Comparison of ENCODE assay signal across 7 cellular contexts in the genomic region with DNA sequence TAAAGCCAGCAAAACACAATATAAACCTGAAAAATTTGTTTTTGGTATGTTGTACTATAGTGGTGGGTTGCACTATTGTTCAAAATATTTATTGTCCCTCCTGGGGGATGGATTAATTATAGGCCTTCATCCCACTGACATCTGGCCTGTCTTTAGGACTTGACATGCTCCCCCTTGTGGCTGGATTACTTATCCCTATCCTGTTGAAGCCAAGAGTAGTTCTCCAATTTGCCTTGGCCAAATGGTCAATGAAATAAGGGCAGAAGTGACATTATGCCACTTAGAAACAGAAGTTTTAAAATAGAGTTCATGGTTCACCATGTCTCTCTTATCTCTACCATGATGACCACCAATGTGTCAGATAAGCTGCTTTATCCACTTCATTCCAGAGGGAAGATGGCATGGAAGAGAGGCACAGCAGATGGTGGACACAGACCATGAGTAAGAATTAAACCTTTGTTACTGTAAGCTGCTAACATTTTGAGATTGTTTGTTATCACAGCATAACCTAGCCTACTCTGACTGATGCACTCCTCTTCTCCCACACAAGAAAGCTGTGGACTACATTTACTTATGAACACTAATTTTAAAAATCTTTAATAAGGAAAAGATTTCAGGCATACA. TPM values are rescaled to one million over a fixed set of nuclear protein-coding genes. Genes with fewer than 3 reads are reported as not detected.
A peak's percentile ranks its signal among the peaks of the same experiment; 100 is the strongest.
DNase-seq lines count a peak whose midpoint lies in the region; ATAC-seq and TF ChIP-seq lines count a peak whose summit lies in the region.

No MANE protein-coding gene starts in this region.

- no peaks in the 10 kb centered on the region for H4K20me1 ChIP-seq in SU-DHL-6 (ENCODE audit: low read depth, low read length)

- peak; percentile 49 for TF ChIP-seq CTCF in SU-DHL-6 (IDR thresholded peaks at IDR 0.05; ENCODE audit: insufficient read depth, low read length, poor library complexity, severe bottlenecking)

- no peaks in the 10 kb centered on the region for H3F3A ChIP-seq in SU-DHL-6 (ENCODE audit: insufficient read depth)

- no peak overlapping the region for H3K4me3 ChIP-seq in SU-DHL-6 (ENCODE audit: insufficient read depth, low read length, poor library complexity, severe bottlenecking)
- H3K4me3 ChIP-seq in MG63 = no peak overlapping the region

- no peaks in the 10 kb centered on the region for H3K36me3 ChIP-seq in SU-DHL-6 (ENCODE audit: low read length)
- no peaks in the 10 kb centered on the region for H3K36me3 ChIP-seq in MG63

- no peak for ATAC-seq in HG02938 (IDR thresholded peaks at IDR 0.05; ENCODE audit: unreplicated experiment)

- DNase-seq in EH (ENCODE audit: low read depth) (peak; percentile 38), HT1080 (ENCODE audit: low read depth) (peak; percentile 37), iPS-NIHi11 (ENCODE audit: low spot score) (peak; percentile 41), MG63 (no peak)
- no peak for DNase-seq in effector CD8-positive, alpha-beta T cell (lab: John Stamatoyannopoulos, UW)

- H2AFZ ChIP-seq in SU-DHL-6 (ENCODE audit: low read depth, low read length, severe bottlenecking) = no peak overlapping the region

- H3K9me3 ChIP-seq in SU-DHL-6 (ENCODE audit: insufficient read depth, low read length) (no peaks in the 10 kb centered on the region), MG63 (peaks cover 6% of the 10 kb centered on the region)

- H3K27me3 ChIP-seq in SU-DHL-6 (ENCODE audit: low read length) = no peaks in the 10 kb centered on the region
- no peaks in the 10 kb centered on the region for H3K27me3 ChIP-seq in MG63

- no peak overlapping the region for H3K4me2 ChIP-seq in SU-DHL-6 (ENCODE audit: low read depth, low read length, poor library complexity, severe bottlenecking)

- H3K79me2 ChIP-seq in SU-DHL-6 (ENCODE audit: insufficient read depth, low read length) = no peaks in the 10 kb centered on the region

- H3K9me2 ChIP-seq in SU-DHL-6 (replicated peaks; ENCODE audit: insufficient read depth, low read length) = no peaks in the 10 kb centered on the region

- H3K27ac ChIP-seq in SU-DHL-6 (ENCODE audit: low read depth, low read length) = no peak overlapping the region

- H3K9ac ChIP-seq in SU-DHL-6 (ENCODE audit: low read length) = no peak overlapping the region

RNA-seq across cellular contexts. Expression of gene ARHGEF28, which starts 29.2 kb away (rescaled TPM):
- total RNA-seq in HT1080 (2014; rRNA removed; shearing (Covaris generic)) = 12.9 and 13.9 TPM in 2 replicates
- polyA plus RNA-seq in HT1080 (2015; cell fraction: cytosol; rRNA removed) = 11.2 and 13.8 TPM in 2 replicates
- polyA plus RNA-seq in HT1080 (2015; cell fraction: nucleus; rRNA removed) = 36.2 and 36.6 TPM in 2 replicates
- 7.6 and 8.0 TPM in 2 replicates for total RNA-seq in MG63 (2014; rRNA removed; shearing (Covaris generic); ENCODE audit: low replicate concordance)

RNA-seq across cellular contexts. Expression of gene UTP15, which starts 31.3 kb away (rescaled TPM):
- total RNA-seq in HT1080 (2014; rRNA removed; shearing (Covaris generic)) = 24.5 and 25.0 TPM in 2 replicates
- polyA plus RNA-seq in HT1080 (2015; cell fraction: cytosol; rRNA removed) = 13.0 and 14.9 TPM in 2 replicates
- 47.9 and 51.6 TPM in 2 replicates for polyA plus RNA-seq in HT1080 (2015; cell fraction: nucleus; rRNA removed)
- 13.1 and 21.2 TPM in 2 replicates for total RNA-seq in MG63 (2014; rRNA removed; shearing (Covaris generic); ENCODE audit: low replicate concordance)

RNA-seq across cellular contexts. Expression of gene ANKRA2, which starts 31.4 kb away (rescaled TPM):
- total RNA-seq in HT1080 (2014; rRNA removed; shearing (Covaris generic)) = 11.7 and 16.0 TPM in 2 replicates
- 16.6 and 18.5 TPM in 2 replicates for polyA plus RNA-seq in HT1080 (2015; cell fraction: cytosol; rRNA removed)
- polyA plus RNA-seq in HT1080 (2015; cell fraction: nucleus; rRNA removed) = 66.0 and 76.0 TPM in 2 replicates
- 9.4 and 22.2 TPM in 2 replicates for total RNA-seq in MG63 (2014; rRNA removed; shearing (Covaris generic); ENCODE audit: low replicate concordance)

Comparison
In these comparisons a context has a peak if more than half of its experiments do, and no peak if none do; other contexts are left out.
1. DNase-seq: peak in EH (single experiment), HT1080 (single experiment) and iPS-NIHi11 (single experiment); none in MG63 (single experiment) and effector CD8-positive, alpha-beta T cell (single experiment).